In genomic region chr12:32151081-32151480, GRCh38 we compare ENCODE assay signal across 11 cellular contexts.
"Had no signal": no experiment of that assay in that cellular context is flagged by ENCODE, and none has a peak within 500 bp of the region (broad histone marks: within the 10 kb centered on the region; RNA-seq: fewer than 3 reads in every experiment).

No MANE protein-coding gene starts in this region.

- H3K4me3 Mint-ChIP-seq: activated CD4-positive, alpha-beta T cell treated with anti-CD3 and anti-CD28 coated beads, Interleukin-2, amount 10 ng/mL, durations not matched to agents 7 days and 5 days; effector memory CD8-positive, alpha-beta T cell; neural progenitor cell; stimulated activated naive CD8-positive, alpha-beta T cell treated with anti-CD3 and anti-CD28 coated beads, Interleukin-15, amount 100 ng/mL, for 72 hours had no signal

- H3K4me2 ChIP-seq: neural progenitor cell had no signal

- H3K9me3 Mint-ChIP-seq: effector memory CD8-positive, alpha-beta T cell; stimulated activated naive CD8-positive, alpha-beta T cell treated with anti-CD3 and anti-CD28 coated beads, Interleukin-15, amount 100 ng/mL, for 72 hours had no signal

- H3K9me3 ChIP-seq: pancreas, testis had no signal

- H3K27me3 Mint-ChIP-seq: activated CD4-positive, alpha-beta T cell treated with anti-CD3 and anti-CD28 coated beads, Interleukin-2, amount 10 ng/mL, durations not matched to agents 7 days and 5 days; effector memory CD8-positive, alpha-beta T cell; stimulated activated naive CD8-positive, alpha-beta T cell treated with anti-CD3 and anti-CD28 coated beads, Interleukin-15, amount 100 ng/mL, for 72 hours had no signal

- ATAC-seq: effector memory CD8-positive, alpha-beta T cell; pancreas; stimulated activated naive CD8-positive, alpha-beta T cell treated with anti-CD3 and anti-CD28 coated beads, Interleukin-15, amount 100 ng/mL, for 72 hours had no signal

- DNase-seq: activated CD4-positive, alpha-beta T cell treated with anti-CD3 and anti-CD28 coated beads, Interleukin-2, amount 10 ng/mL, durations not matched to agents 7 days and 5 days; activated CD4-positive, CD25-positive, alpha-beta regulatory T cell; activated CD8-positive, alpha-beta memory T cell treated with anti-CD3 and anti-CD28 coated beads for 24 hours; activated naive CD4-positive, alpha-beta T cell treated with Interleukin-2 at 50 U/mL for 16 hours; effector memory CD8-positive, alpha-beta T cell; pancreas; retina; stimulated activated CD4-positive, alpha-beta T cell treated with anti-CD3 and anti-CD28 coated beads, Interleukin-4, amount 100 ng/mL, for 1 hour; stimulated activated naive CD8-positive, alpha-beta T cell treated with anti-CD3 and anti-CD28 coated beads, Interleukin-15, amount 100 ng/mL, for 72 hours; testis had no signal

- H3K27ac Mint-ChIP-seq: activated CD4-positive, alpha-beta T cell treated with anti-CD3 and anti-CD28 coated beads, Interleukin-2, amount 10 ng/mL, durations not matched to agents 7 days and 5 days; effector memory CD8-positive, alpha-beta T cell; neural progenitor cell; stimulated activated naive CD8-positive, alpha-beta T cell treated with anti-CD3 and anti-CD28 coated beads, Interleukin-15, amount 100 ng/mL, for 72 hours had no signal

- H3K4me1 ChIP-seq: pancreas, testis had no signal

- H2AFZ ChIP-seq: neural progenitor cell had no signal

- H3K4me3 ChIP-seq: neural progenitor cell, pancreas, testis had no signal

- H3K27ac ChIP-seq: neural progenitor cell, pancreas, testis had no signal

- H3K27me3 ChIP-seq: neural progenitor cell, pancreas, testis had no signal

- H3K9ac ChIP-seq: neural progenitor cell had no signal

- H3K4me1 Mint-ChIP-seq: activated CD4-positive, alpha-beta T cell treated with anti-CD3 and anti-CD28 coated beads, Interleukin-2, amount 10 ng/mL, durations not matched to agents 7 days and 5 days; stimulated activated naive CD8-positive, alpha-beta T cell treated with anti-CD3 and anti-CD28 coated beads, Interleukin-15, amount 100 ng/mL, for 72 hours had no signal

- H3K36me3 ChIP-seq: neural progenitor cell, pancreas had no signal
